ENCODE assay signal across 9 cellular contexts in the genomic region with DNA sequence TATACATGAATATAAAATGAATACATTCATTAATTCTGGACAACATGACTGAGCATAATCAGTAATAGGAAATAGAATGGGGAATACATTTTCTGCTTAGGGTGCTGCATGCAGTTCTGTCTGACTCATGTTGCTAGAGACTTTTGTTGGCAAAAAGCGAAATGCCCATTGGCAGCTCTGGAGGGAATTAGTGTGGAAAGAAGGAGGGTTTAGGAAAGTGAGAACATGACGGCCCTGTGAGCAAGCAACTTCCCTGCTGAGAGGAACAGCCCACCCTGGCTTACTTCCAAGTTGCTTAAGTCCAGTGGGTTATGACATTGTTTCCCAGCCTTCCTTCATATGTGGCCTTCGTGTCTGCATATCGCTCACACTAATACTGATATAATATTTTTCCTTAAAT. TPM values are rescaled to one million over a fixed set of nuclear protein-coding genes. Genes with fewer than 3 reads are reported as not detected.
A peak's percentile ranks its signal among the peaks of the same experiment; 100 is the strongest.
DNase-seq lines count a peak whose midpoint lies in the region; TF ChIP-seq lines count a peak whose summit lies in the region.
"Had no signal": no experiment of that assay in that cellular context is flagged by ENCODE, and none has a peak within 500 bp of the region (broad histone marks: within the 10 kb centered on the region; RNA-seq: fewer than 3 reads in every experiment).

No MANE protein-coding gene starts in this region.

- DNase-seq in NCI-H748 (lab: John Stamatoyannopoulos, UW; ENCODE audit: unreplicated experiment) = peak; percentile 53
- DNase-seq in NCI-H748 treated with DMSO at 0.1 percent for 48 hours (lab: John Stamatoyannopoulos, UW) = no peak
- DNase-seq in SK-MEL-5 (ENCODE audit: low read depth, low spot score) = peak; percentile 15
- peak; percentile 63 for DNase-seq in foreskin melanocyte
- peak; percentile 86 for DNase-seq in smooth muscle cell of the brain vasculature (ENCODE audit: low read depth, low spot score)
- DNase-seq in NCI-H1694 (lab: John Stamatoyannopoulos, UW) = no peak
- DNase-seq in HEK293T (ENCODE audit: extremely low spot score) = no peak
- DNase-seq in activated CD4-positive, alpha-beta T cell treated with anti-CD3 and anti-CD28 coated beads for 48 hours = no peak
- DNase-seq: activated naive CD8-positive, alpha-beta T cell treated with anti-CD3 and anti-CD28 coated beads, Interleukin-2, amount 10 ng/mL, durations not matched to agents 7 days and 5 days had no signal

- POLR2A ChIA-PET in HEK293T (lab: Yijun Ruan, JAX) = no interaction called here

- CTCF ChIA-PET in HEK293T (lab: Yijun Ruan, JAX) = interaction anchor here (0.6 to 1.1 kb wide), 2 partner anchors 8 to 489 kb away, joined by 3 read pairs; no protein-coding TSS in a partner anchor

- in situ Hi-C loops in SK-MEL-5 (cut with HindIII; ENCODE audit: low pct_unique_long_range_greater_than_20kb, low sequenced_read_pairs) = no loop called here

TF ChIP-seq in HEK293T, 16 proteins besides CTCF, POLR2A, EP300 and RAD21:
- TF ChIP-seq, protein P1, sequence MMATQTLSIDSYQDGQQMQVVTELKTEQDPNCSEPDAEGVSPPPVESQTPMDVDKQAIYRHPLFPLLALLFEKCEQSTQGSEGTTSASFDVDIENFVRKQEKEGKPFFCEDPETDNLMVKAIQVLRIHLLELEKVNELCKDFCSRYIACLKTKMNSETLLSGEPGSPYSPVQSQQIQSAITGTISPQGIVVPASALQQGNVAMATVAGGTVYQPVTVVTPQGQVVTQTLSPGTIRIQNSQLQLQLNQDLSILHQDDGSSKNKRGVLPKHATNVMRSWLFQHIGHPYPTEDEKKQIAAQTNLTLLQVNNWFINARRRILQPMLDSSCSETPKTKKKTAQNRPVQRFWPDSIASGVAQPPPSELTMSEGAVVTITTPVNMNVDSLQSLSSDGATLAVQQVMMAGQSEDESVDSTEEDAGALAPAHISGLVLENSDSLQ (IDR thresholded peaks at IDR 0.05) = no peak
- TF ChIP-seq SUZ12 (IDR thresholded peaks at IDR 0.05) (no peak), NFRKB (IDR thresholded peaks at IDR 0.05) (no peak), CTBP1 (IDR thresholded peaks at IDR 0.05; ENCODE audit: borderline replicate concordance) (no peak), LEF1 (IDR thresholded peaks at IDR 0.05; ENCODE audit: borderline replicate concordance) (no peak), TARDBP (IDR thresholded peaks at IDR 0.05) (no peak), ZNF384 (IDR thresholded peaks at IDR 0.05) (no peak)

RNA-seq across cellular contexts. Expression of a gene that starts 13.8 kb away (rescaled TPM):
- total RNA-seq in SK-MEL-5 (2014; rRNA removed; shearing (Covaris generic)) = 45.9 and 48.5 TPM in 2 replicates
- 18.9 and 25.5 TPM in 2 replicates for polyA plus RNA-seq in SK-MEL-5 (2015; cell fraction: cytosol; rRNA removed)
- 22.9 and 27.0 TPM in 2 replicates for polyA plus RNA-seq in SK-MEL-5 (2015; cell fraction: nucleus; rRNA removed)

Comparison
In these comparisons a context has a peak if more than half of its experiments do, and no peak if none do; other contexts are left out.
1. DNase-seq: peak in NCI-H748 (single experiment), SK-MEL-5 (single experiment), foreskin melanocyte (single experiment) and smooth muscle cell of the brain vasculature (single experiment); none in NCI-H748 treated with DMSO at 0.1 percent for 48 hours (single experiment), NCI-H1694 (single experiment), HEK293T (single experiment) and activated CD4-positive, alpha-beta T cell treated with anti-CD3 and anti-CD28 coated beads for 48 hours (single experiment).